In genomic region chr16:89261691-89262563, GRCh38 we compare ENCODE assay signal across 12 cellular contexts. TPM values are rescaled to one million over a fixed set of nuclear protein-coding genes. Genes with fewer than 3 reads are reported as not detected.
A peak's percentile ranks its signal among the peaks of the same experiment; 100 is the strongest.
DNase-seq lines count a peak whose midpoint lies in the region; ATAC-seq and TF ChIP-seq lines count a peak whose summit lies in the region.
"Had no signal": no experiment of that assay in that cellular context is flagged by ENCODE, and none has a peak within 500 bp of the region (broad histone marks: within the 10 kb centered on the region; RNA-seq: fewer than 3 reads in every experiment).

No MANE protein-coding gene starts in this region.

- H3K9me3 ChIP-seq in adrenal gland (replicated peaks in 1 of 3), result no peaks in the 10 kb centered on the region
- H3K9me3 ChIP-seq in right lobe of liver, result no peaks in the 10 kb centered on the region
- H3K9me3 ChIP-seq in testis, result no peaks in the 10 kb centered on the region
- H3K9me3 ChIP-seq in CD8-positive, alpha-beta T cell (ENCODE audit: low read length), result no peaks in the 10 kb centered on the region

- H3K4me3 ChIP-seq in adrenal gland (no peak overlapping the region), right lobe of liver (peak overlapping the region; percentile 16 to 36 (median 33)), testis (no peak overlapping the region)
- H3K4me3 ChIP-seq in CD8-positive, alpha-beta T cell (ENCODE audit: low read depth, low read length), result no peak overlapping the region

- POLR2A ChIA-PET in CD8-positive, alpha-beta T cell (lab: Charles Lee), result no interaction called here

- intact Hi-C loops in adrenal gland (cut with DNase I) (no loop called here), right lobe of liver (cut with DNase I) (no loop called here), testis (cut with DNase I; ENCODE audit: low total_unique reads) (no loop called here)
- intact Hi-C loops in CD8-positive, alpha-beta T cell (cut with DNase I, micrococcal nuclease), result no loop called here

- in situ Hi-C loops in GM13976 (cut with MboI; ENCODE audit: low sequenced_read_pairs, unreplicated experiment), result no loop called here

- H3K9me3 Mint-ChIP-seq in activated naive CD4-positive, alpha-beta T cell treated with anti-CD3 and anti-CD28 coated beads, Interleukin-2, amount 50 U/mL, for 24 hours, result no peaks in the 10 kb centered on the region
- H3K9me3 Mint-ChIP-seq in CD8-positive, alpha-beta T cell, result no peaks in the 10 kb centered on the region

- H3K27me3 ChIP-seq in adrenal gland, result no peaks in the 10 kb centered on the region
- H3K27me3 ChIP-seq in right lobe of liver, result no peaks in the 10 kb centered on the region
- no peaks in the 10 kb centered on the region for H3K27me3 ChIP-seq in testis
- no peaks in the 10 kb centered on the region for H3K27me3 ChIP-seq in CD8-positive, alpha-beta T cell (ENCODE audit: insufficient read depth, low read length)

- H3K27ac ChIP-seq in adrenal gland (peak overlapping the region in 3 of 5 donors; percentile 2 to 55 (median 39)), right lobe of liver (peak overlapping the region; percentile 76 to 96 (median 86)), testis (peak overlapping the region; percentile 42 to 53)
- no peak overlapping the region for H3K27ac ChIP-seq in CD8-positive, alpha-beta T cell (ENCODE audit: low read depth, low read length)

- no peaks in the 10 kb centered on the region for H3K36me3 Mint-ChIP-seq in activated naive CD4-positive, alpha-beta T cell treated with anti-CD3 and anti-CD28 coated beads, Interleukin-2, amount 50 U/mL, for 24 hours
- H3K36me3 Mint-ChIP-seq in CD8-positive, alpha-beta T cell, result peaks cover 4% of the 10 kb centered on the region

- peaks cover 6% of the 10 kb centered on the region for H3K27me3 Mint-ChIP-seq in activated naive CD4-positive, alpha-beta T cell treated with anti-CD3 and anti-CD28 coated beads, Interleukin-2, amount 50 U/mL, for 24 hours
- H3K27me3 Mint-ChIP-seq in CD8-positive, alpha-beta T cell (ENCODE audit: low read depth), result peaks cover 9% of the 10 kb centered on the region

- no peak for TF ChIP-seq CTCF in adrenal gland (IDR thresholded peaks at IDR 0.05)
- TF ChIP-seq CTCF in right lobe of liver (IDR thresholded peaks at IDR 0.05), result no peak
- no peak for TF ChIP-seq CTCF in testis (IDR thresholded peaks at IDR 0.05)
- TF ChIP-seq CTCF in CD8-positive, alpha-beta T cell (IDR thresholded peaks at IDR 0.05), result no peak
- TF ChIP-seq CTCF in GM13976 (IDR thresholded peaks at IDR 0.05; ENCODE audit: borderline replicate concordance, control extremely low read depth, extremely low read depth, insufficient read depth, missing control alignments), result no peak

- H3K4me1 ChIP-seq in adrenal gland (replicated peaks in 1 of 2), result peaks cover 7 to 8% of the 10 kb centered on the region in 2 donors
- H3K4me1 ChIP-seq in right lobe of liver, result peaks cover 0 to 29% (median 8%) of the 10 kb centered on the region in 4 donors
- peaks cover 8% of the 10 kb centered on the region for H3K4me1 ChIP-seq in testis
- peaks cover 8% of the 10 kb centered on the region for H3K4me1 ChIP-seq in CD8-positive, alpha-beta T cell (ENCODE audit: insufficient read depth, low read length)

- CTCF ChIA-PET in CD8-positive, alpha-beta T cell (lab: Charles Lee), result interaction anchor here (1.0 to 1.4 kb wide), 2 partner anchors 21 to 27 kb away, joined by 4 to 5 read pairs; no protein-coding TSS in a partner anchor

- no peak for DNase-seq in activated naive CD4-positive, alpha-beta T cell treated with anti-CD3 and anti-CD28 coated beads, Interleukin-2, amount 50 U/mL, for 16 hours
- DNase-seq in adrenal gland (peak in 1 of 7 donors; percentile 18), right lobe of liver (peak in 1 of 3 donors; percentile 77), testis (peak; percentile 63), GM13976 (ENCODE audit: low spot score) (no peak)
- no peak for DNase-seq in CD8-positive, alpha-beta T cell
- DNase-seq in stimulated activated CD4-positive, alpha-beta T cell treated with anti-CD3 and anti-CD28 coated beads, Interleukin-15, amount 100 ng/mL, for 24 hours, result no peak
- DNase-seq: NCI-H1694 treated with DMSO at 0.1 percent for 48 hours, NCI-H82, right cardiac atrium had no signal

- H3K36me3 ChIP-seq in adrenal gland (replicated peaks in 1 of 2) (peaks cover 0 to 25% of the 10 kb centered on the region in 2 donors), right lobe of liver (no peaks in the 10 kb centered on the region), testis (ENCODE audit: low read depth, missing control alignments) (peaks cover 2% of the 10 kb centered on the region)
- H3K36me3 ChIP-seq in CD8-positive, alpha-beta T cell (ENCODE audit: insufficient read depth, low read length), result peaks cover 4% of the 10 kb centered on the region

- 81 to 84% (median 84%) methylated on average over 22 to 30 of the region's 30 CpGs for WGBS in adrenal gland, 4 donors
- 12% methylated on average over 14 of the region's 30 CpGs for WGBS in right lobe of liver (ENCODE audit: insufficient coverage, low coverage, low lambda C conversion rate, missing lambda C conversion rate)
- 68 to 76% methylated on average over 26 to 30 of the region's 30 CpGs for WGBS in testis, 2 donors

- no peak overlapping the region for H3K4me3 Mint-ChIP-seq in activated naive CD4-positive, alpha-beta T cell treated with anti-CD3 and anti-CD28 coated beads, Interleukin-2, amount 50 U/mL, for 24 hours
- no peak overlapping the region for H3K4me3 Mint-ChIP-seq in CD8-positive, alpha-beta T cell
- H3K4me3 Mint-ChIP-seq: B cell had no signal

- peak; percentile 74 to 87 (median 80) for ATAC-seq in right lobe of liver
- ATAC-seq in CD8-positive, alpha-beta T cell, result no peak
- ATAC-seq: right cardiac atrium had no signal

- H3K4me1 Mint-ChIP-seq in activated naive CD4-positive, alpha-beta T cell treated with anti-CD3 and anti-CD28 coated beads, Interleukin-2, amount 50 U/mL, for 24 hours, result peaks cover 11% of the 10 kb centered on the region
- H3K4me1 Mint-ChIP-seq in CD8-positive, alpha-beta T cell (ENCODE audit: low read depth), result peaks cover 7% of the 10 kb centered on the region

- TF ChIP-seq POLR2A in adrenal gland (IDR thresholded peaks at IDR 0.05), result no peak
- no peak for TF ChIP-seq POLR2A in right lobe of liver (IDR thresholded peaks at IDR 0.05)
- TF ChIP-seq POLR2A in testis (IDR thresholded peaks at IDR 0.05), result no peak

- peak overlapping the region; percentile 25 for H3K27ac Mint-ChIP-seq in activated naive CD4-positive, alpha-beta T cell treated with anti-CD3 and anti-CD28 coated beads, Interleukin-2, amount 50 U/mL, for 24 hours
- no peak overlapping the region for H3K27ac Mint-ChIP-seq in CD8-positive, alpha-beta T cell
- H3K27ac Mint-ChIP-seq: B cell had no signal

RNA-seq across cellular contexts. Expression of gene ZNF778, which starts 44.4 kb away (rescaled TPM):
- total RNA-seq in adrenal gland (10 to 100 TPM in 4 of 8 donors, 1 to 10 TPM in 4; 3.5 to 20.5 (median 11.5) TPM), right lobe of liver (10 to 100 TPM in 1 of 6 experiments, 1 to 10 TPM in 5; 2.3 to 11.2 (median 3.1) TPM), testis (10 to 100 TPM; 29.8 to 32.9 TPM)
- polyA plus RNA-seq in adrenal gland (1 to 10 TPM; 1.9 to 8.1 (median 3.8) TPM), testis (ENCODE audit: insufficient read depth, low read depth, low replicate concordance) (21.0 TPM)
- total RNA-seq in CD8-positive, alpha-beta T cell, result 1 to 10 TPM; 8.4 to 8.9 TPM

Comparison
In these comparisons a context has a peak if more than half of its experiments do, and no peak if none do; other contexts are left out.
1. H3K4me3 ChIP-seq: peak in right lobe of liver (3 of 3); none in adrenal gland (0 of 4), testis (0 of 2) and CD8-positive, alpha-beta T cell (single experiment).